In the genomic region with DNA sequence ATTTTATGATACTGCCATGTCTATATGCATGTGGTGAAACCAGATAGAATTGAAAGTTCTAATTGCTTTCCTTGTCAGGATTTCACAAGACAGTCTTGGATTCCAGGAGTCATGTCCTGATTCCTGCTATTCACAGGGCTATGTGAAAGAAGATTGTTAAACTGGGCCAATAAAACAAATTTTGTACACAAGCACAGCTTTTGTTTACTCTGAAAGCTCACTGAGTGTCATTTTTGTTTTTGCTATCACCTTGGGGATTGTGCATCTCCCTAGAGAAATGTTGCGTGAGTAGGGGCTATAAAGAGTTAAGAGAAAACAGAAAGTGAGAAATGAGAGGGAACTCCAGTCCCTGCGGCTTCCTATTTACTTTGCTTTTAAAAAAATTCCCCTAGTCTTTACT, we compare ENCODE assay signal across 13 cellular contexts.
DNase-seq lines count a peak whose midpoint lies in the region; ATAC-seq and TF ChIP-seq lines count a peak whose summit lies in the region.
"Had no signal": no experiment of that assay in that cellular context is flagged by ENCODE, and none has a peak within 500 bp of the region (broad histone marks: within the 10 kb centered on the region; RNA-seq: fewer than 3 reads in every experiment).

No MANE protein-coding gene starts in this region.

- H3K9me3 ChIP-seq in hepatocyte (ENCODE audit: low read depth) = no peaks in the 10 kb centered on the region
- H3K9me3 ChIP-seq in colonic mucosa = no peaks in the 10 kb centered on the region
- H3K9me3 ChIP-seq in T-helper 17 cell (ENCODE audit: control insufficient read depth, low read length, poor library complexity, severe bottlenecking) = no peaks in the 10 kb centered on the region
- H3K9me3 ChIP-seq: spleen had no signal

- H3K36me3 ChIP-seq in hepatocyte (replicated peaks; ENCODE audit: insufficient read depth, low read depth) (no peaks in the 10 kb centered on the region), colonic mucosa (no peaks in the 10 kb centered on the region)
- H3K36me3 ChIP-seq: spleen had no signal

- no peak for TF ChIP-seq CTCF in hepatocyte (IDR thresholded peaks at IDR 0.05; ENCODE audit: poor library complexity)
- no peak for TF ChIP-seq CTCF in colonic mucosa (IDR thresholded peaks at IDR 0.05)

- no peaks in the 10 kb centered on the region for H4K20me1 ChIP-seq in hepatocyte (ENCODE audit: insufficient read depth, poor library complexity, severe bottlenecking)

- WGBS in hepatocyte (ENCODE audit: low lambda C conversion rate, missing lambda C conversion rate) = 23% methylated on average over 2 of the region's 2 CpGs

- no peaks in the 10 kb centered on the region for H3K27me3 ChIP-seq in hepatocyte
- H3K27me3 ChIP-seq in colonic mucosa = no peaks in the 10 kb centered on the region
- H3K27me3 ChIP-seq: spleen had no signal

- H3K9ac ChIP-seq in colonic mucosa (ENCODE audit: low read depth in 2 of 2, low read length in 2 of 2) = no peak overlapping the region

- H3K9me2 ChIP-seq in hepatocyte (replicated peaks; ENCODE audit: insufficient read depth) = no peaks in the 10 kb centered on the region

- H3K4me1 Mint-ChIP-seq in T-helper 17 cell = no peaks in the 10 kb centered on the region
- H3K4me1 Mint-ChIP-seq: naive B cell; stimulated activated effector memory CD8-positive, alpha-beta T cell treated with anti-CD3 and anti-CD28 coated beads, Interleukin-12 subunit alpha, Interleukin-12 subunit beta, amount 100 ng/mL, for 72 hours had no signal

- no peaks in the 10 kb centered on the region for H3K79me2 ChIP-seq in hepatocyte

- no peaks in the 10 kb centered on the region for H3K27me3 Mint-ChIP-seq in T-helper 17 cell
- H3K27me3 Mint-ChIP-seq: naive B cell had no signal

- DNase-seq in hepatocyte (ENCODE audit: low spot score) (no peak), colonic mucosa (no peak), T-helper 17 cell (no peak), globus pallidus (ENCODE audit: low spot score) (no peak)
- DNase-seq in activated CD4-positive, CD25-positive, alpha-beta regulatory T cell treated with anti-CD3 and anti-CD28 coated beads, Interleukin-2, amount 50 U/mL, for 72 hours = no peak
- DNase-seq: CD8-positive, alpha-beta T cell; naive B cell; spleen had no signal

- H3K4me2 ChIP-seq in hepatocyte = peak overlapping the region; percentile 52

- no peaks in the 10 kb centered on the region for H3K4me1 ChIP-seq in hepatocyte (ENCODE audit: insufficient read depth)
- H3K4me1 ChIP-seq in colonic mucosa = no peaks in the 10 kb centered on the region
- H3K4me1 ChIP-seq: spleen had no signal

- no peak overlapping the region for H2AFZ ChIP-seq in hepatocyte

- H3K4me3 ChIP-seq in hepatocyte = no peak overlapping the region
- no peak overlapping the region for H3K4me3 ChIP-seq in colonic mucosa
- H3K4me3 ChIP-seq: spleen had no signal

- no peak overlapping the region for H3K4me3 Mint-ChIP-seq in T-helper 17 cell
- H3K4me3 Mint-ChIP-seq: CD8-positive, alpha-beta T cell; naive B cell; stimulated activated effector memory CD8-positive, alpha-beta T cell treated with anti-CD3 and anti-CD28 coated beads, Interleukin-12 subunit alpha, Interleukin-12 subunit beta, amount 100 ng/mL, for 72 hours had no signal

- H3K36me3 Mint-ChIP-seq in T-helper 17 cell (ENCODE audit: low read depth) = no peaks in the 10 kb centered on the region
- H3K36me3 Mint-ChIP-seq: CD8-positive, alpha-beta T cell; naive B cell; stimulated activated effector memory CD8-positive, alpha-beta T cell treated with anti-CD3 and anti-CD28 coated beads, Interleukin-12 subunit alpha, Interleukin-12 subunit beta, amount 100 ng/mL, for 72 hours had no signal

- H3K27ac ChIP-seq in hepatocyte (no peak overlapping the region), colonic mucosa (no peak overlapping the region)
- H3K27ac ChIP-seq: spleen had no signal

- intact Hi-C loops in colonic mucosa (cut with DNase I) = no loop called here

- ATAC-seq in GM18867 (IDR thresholded peaks at IDR 0.05; ENCODE audit: unreplicated experiment) = peak; percentile 96
- peak; percentile 96 for ATAC-seq in GM21576 (IDR thresholded peaks at IDR 0.05; ENCODE audit: unreplicated experiment)
- ATAC-seq in HG03108 (IDR thresholded peaks at IDR 0.05; ENCODE audit: unreplicated experiment) = peak; percentile 94
- ATAC-seq in T-helper 17 cell = no peak
- ATAC-seq: CD8-positive, alpha-beta T cell; HepG2; stimulated activated effector memory CD8-positive, alpha-beta T cell treated with anti-CD3 and anti-CD28 coated beads, Interleukin-12 subunit alpha, Interleukin-12 subunit beta, amount 100 ng/mL, for 72 hours had no signal

- no peak overlapping the region for H3K27ac Mint-ChIP-seq in T-helper 17 cell
- H3K27ac Mint-ChIP-seq: CD8-positive, alpha-beta T cell; naive B cell; stimulated activated effector memory CD8-positive, alpha-beta T cell treated with anti-CD3 and anti-CD28 coated beads, Interleukin-12 subunit alpha, Interleukin-12 subunit beta, amount 100 ng/mL, for 72 hours had no signal
